In genomic region chr15:78102741-78103140, GRCh38 we compare ENCODE assay signal across 22 cellular contexts. TPM values are rescaled to one million over a fixed set of nuclear protein-coding genes. Genes with fewer than 3 reads are reported as not detected.
A peak's percentile ranks its signal among the peaks of the same experiment; 100 is the strongest.
DNase-seq lines count a peak whose midpoint lies in the region; ATAC-seq and TF ChIP-seq lines count a peak whose summit lies in the region.
"Had no signal": no experiment of that assay in that cellular context is flagged by ENCODE, and none has a peak within 500 bp of the region (broad histone marks: within the 10 kb centered on the region; RNA-seq: fewer than 3 reads in every experiment).

No MANE protein-coding gene starts in this region.

- no peak overlapping the region for H3K4me3 Mint-ChIP-seq in activated T-cell treated with anti-CD3 and anti-CD28 coated beads, Interleukin-2, amount 50 U/mL, for 24 hours
- no peak overlapping the region for H3K4me3 Mint-ChIP-seq in effector memory CD8-positive, alpha-beta T cell
- peak overlapping the region; percentile 62 for H3K4me3 Mint-ChIP-seq in stimulated activated effector memory CD8-positive, alpha-beta T cell treated with anti-CD3 and anti-CD28 coated beads, Interleukin-12 subunit alpha, Interleukin-12 subunit beta, amount 100 ng/mL, for 72 hours
- H3K4me3 Mint-ChIP-seq: neural progenitor cell had no signal

- intact Hi-C loops in Panc1 (cut with micrococcal nuclease; ENCODE audit: unreplicated experiment), result no loop called here
- intact Hi-C loops in posterior vena cava (cut with DNase I), result no loop called here

- no peaks in the 10 kb centered on the region for H3K4me1 ChIP-seq in Panc1 (ENCODE audit: control insufficient read depth, insufficient read depth, low read length)
- H3K4me1 ChIP-seq: esophagus muscularis mucosa, neural progenitor cell, psoas muscle had no signal

- no peaks in the 10 kb centered on the region for H3K36me3 ChIP-seq in Panc1 (ENCODE audit: control insufficient read depth, insufficient read depth, low read length)
- H3K36me3 ChIP-seq: esophagus muscularis mucosa, gastroesophageal sphincter, neural progenitor cell had no signal

- CTCF ChIA-PET in Panc1 (lab: Charles Lee), result no interaction called here

- no peak for DNase-seq in activated T-cell treated with anti-CD3 and anti-CD28 coated beads, Interleukin-2, amount 50 U/mL, for 24 hours
- no peak for DNase-seq in activated T-cell treated with anti-CD3 and anti-CD28 coated beads, Interleukin-2, amount 50 U/mL, for 48 hours
- DNase-seq in Panc1 (ENCODE audit: low read depth, low spot score), result no peak
- no peak for DNase-seq in effector memory CD8-positive, alpha-beta T cell
- DNase-seq in stimulated activated effector memory CD8-positive, alpha-beta T cell treated with anti-CD3 and anti-CD28 coated beads, Interleukin-12 subunit alpha, Interleukin-12 subunit beta, amount 100 ng/mL, for 72 hours (ENCODE audit: low spot score in 2 of 2), result no peak
- DNase-seq in COR-L47 (lab: John Stamatoyannopoulos, UW), result no peak
- no peak for DNase-seq in posterior vena cava (ENCODE audit: low spot score)
- DNase-seq: midbrain; MV-4-11; NCI-H2029; NCI-H446; psoas muscle; stimulated activated CD8-positive, alpha-beta memory T cell treated with anti-CD3 and anti-CD28 coated beads, Interleukin-4, amount 100 ng/mL, for 48 hours had no signal

- no peaks in the 10 kb centered on the region for H3K27me3 ChIP-seq in Panc1 (ENCODE audit: control insufficient read depth, insufficient read depth, low read length)
- H3K27me3 ChIP-seq: esophagus muscularis mucosa, gastroesophageal sphincter, neural progenitor cell had no signal

- TF ChIP-seq CTCF in Panc1 (IDR thresholded peaks at IDR 0.05), result no peak

- peak overlapping the region; percentile 50 for H3K27ac Mint-ChIP-seq in activated T-cell treated with anti-CD3 and anti-CD28 coated beads, Interleukin-2, amount 50 U/mL, for 24 hours
- peak overlapping the region; percentile 96 to 98 for H3K27ac Mint-ChIP-seq in effector memory CD8-positive, alpha-beta T cell
- peak overlapping the region; percentile 94 for H3K27ac Mint-ChIP-seq in stimulated activated effector memory CD8-positive, alpha-beta T cell treated with anti-CD3 and anti-CD28 coated beads, Interleukin-12 subunit alpha, Interleukin-12 subunit beta, amount 100 ng/mL, for 72 hours
- H3K27ac Mint-ChIP-seq: neural progenitor cell had no signal

- no peaks in the 10 kb centered on the region for H3K27me3 Mint-ChIP-seq in activated T-cell treated with anti-CD3 and anti-CD28 coated beads, Interleukin-2, amount 50 U/mL, for 24 hours
- H3K27me3 Mint-ChIP-seq in effector memory CD8-positive, alpha-beta T cell, result no peaks in the 10 kb centered on the region

- H3K27ac ChIP-seq in Panc1 (ENCODE audit: low read length), result peak overlapping the region; percentile 17; the same call in 1 of the 2 replicates
- H3K27ac ChIP-seq: esophagus muscularis mucosa, gastroesophageal sphincter, neural progenitor cell, psoas muscle had no signal

- H3K9me3 Mint-ChIP-seq in activated T-cell treated with anti-CD3 and anti-CD28 coated beads, Interleukin-2, amount 50 U/mL, for 24 hours, result no peaks in the 10 kb centered on the region
- no peaks in the 10 kb centered on the region for H3K9me3 Mint-ChIP-seq in effector memory CD8-positive, alpha-beta T cell
- H3K9me3 Mint-ChIP-seq in stimulated activated effector memory CD8-positive, alpha-beta T cell treated with anti-CD3 and anti-CD28 coated beads, Interleukin-12 subunit alpha, Interleukin-12 subunit beta, amount 100 ng/mL, for 72 hours, result no peaks in the 10 kb centered on the region
- H3K9me3 Mint-ChIP-seq: neural progenitor cell had no signal

- H3K9me3 ChIP-seq in Panc1 (ENCODE audit: control insufficient read depth, insufficient read depth, low read depth, low read length), result no peaks in the 10 kb centered on the region
- H3K9me3 ChIP-seq: esophagus muscularis mucosa, gastroesophageal sphincter, psoas muscle had no signal

- H3K4me3 ChIP-seq in Panc1 (ENCODE audit: low read depth in 2 of 2, low read length in 2 of 2), result no peak overlapping the region
- H3K4me3 ChIP-seq: esophagus muscularis mucosa, gastroesophageal sphincter, K562, neural progenitor cell, psoas muscle had no signal

- POLR2A ChIA-PET in Panc1 (lab: Charles Lee), result no interaction called here

- H3K4me1 Mint-ChIP-seq in activated T-cell treated with anti-CD3 and anti-CD28 coated beads, Interleukin-2, amount 50 U/mL, for 24 hours (ENCODE audit: low read depth), result peaks cover 46% of the 10 kb centered on the region
- H3K4me1 Mint-ChIP-seq in effector memory CD8-positive, alpha-beta T cell (ENCODE audit: low read depth in 2 of 2), result peaks cover 39 to 44% of the 10 kb centered on the region in 2 donors
- peaks cover 49% of the 10 kb centered on the region for H3K4me1 Mint-ChIP-seq in stimulated activated effector memory CD8-positive, alpha-beta T cell treated with anti-CD3 and anti-CD28 coated beads, Interleukin-12 subunit alpha, Interleukin-12 subunit beta, amount 100 ng/mL, for 72 hours

- H3K36me3 Mint-ChIP-seq in activated T-cell treated with anti-CD3 and anti-CD28 coated beads, Interleukin-2, amount 50 U/mL, for 24 hours (ENCODE audit: low read depth), result no peaks in the 10 kb centered on the region
- no peaks in the 10 kb centered on the region for H3K36me3 Mint-ChIP-seq in effector memory CD8-positive, alpha-beta T cell (ENCODE audit: insufficient read depth)
- H3K36me3 Mint-ChIP-seq in stimulated activated effector memory CD8-positive, alpha-beta T cell treated with anti-CD3 and anti-CD28 coated beads, Interleukin-12 subunit alpha, Interleukin-12 subunit beta, amount 100 ng/mL, for 72 hours, result peaks cover 6% of the 10 kb centered on the region

- in situ Hi-C loops in Panc1 (cut with HindIII; ENCODE audit: low pct_unique_long_range_greater_than_20kb, low sequenced_read_pairs), result no loop called here

- ATAC-seq in Panc1 (no peak), esophagus mucosa (no peak)
- no peak for ATAC-seq in effector memory CD8-positive, alpha-beta T cell (replicated peaks)
- ATAC-seq in stimulated activated effector memory CD8-positive, alpha-beta T cell treated with anti-CD3 and anti-CD28 coated beads, Interleukin-12 subunit alpha, Interleukin-12 subunit beta, amount 100 ng/mL, for 72 hours, result no peak
- ATAC-seq: gastroesophageal sphincter, K562, left lobe of liver, psoas muscle had no signal

- BruUV-seq in Panc1 (replicated peaks; lab: Mats Ljungman, UMichigan), result no TSS peak

RNA-seq across cellular contexts. Expression of gene SH2D7, which starts 10.4 kb away (rescaled TPM):
- total RNA-seq in Panc1 (2021; ENCODE audit: unreplicated experiment) (not detected), posterior vena cava (not detected), esophagus mucosa (not detected)
- 0.38 TPM for polyA plus RNA-seq in Panc1 (2012; ENCODE audit: insufficient read length)
- total RNA-seq: cardiac septum, Daoy, esophagus muscularis mucosa, gastroesophageal sphincter, K562, left lobe of liver, psoas muscle, RPMI7951 had no signal
- polyA plus RNA-seq: K562, psoas muscle had no signal

RNA-seq across cellular contexts. Expression of gene TBC1D2B, which starts 25.2 kb away (rescaled TPM):
- total RNA-seq in Panc1 (2021; ENCODE audit: unreplicated experiment) (59.3 TPM), posterior vena cava (10 to 100 TPM; 46.5 to 57.9 TPM), esophagus mucosa (18.6 TPM)
- polyA plus RNA-seq in Panc1 (2012; ENCODE audit: insufficient read length), result 45.7 TPM

RNA-seq across cellular contexts. Expression of gene CIB2, which starts 28.5 kb away (rescaled TPM):
- 37.3 TPM for total RNA-seq in Panc1 (2021; ENCODE audit: unreplicated experiment)
- 97.9 TPM for polyA plus RNA-seq in Panc1 (2012; ENCODE audit: insufficient read length)
- total RNA-seq in posterior vena cava, result 1 to 10 TPM; 5.1 to 6.7 TPM
- 5.6 TPM for total RNA-seq in esophagus mucosa

RNA-seq across cellular contexts. Expression of gene IDH3A, which starts 46.4 kb away (rescaled TPM):
- 116 TPM for total RNA-seq in Panc1 (2021; ENCODE audit: unreplicated experiment)
- polyA plus RNA-seq in Panc1 (2012; ENCODE audit: insufficient read length), result 86.0 TPM
- 10 to 100 TPM; 84.2 to 90.6 TPM for total RNA-seq in posterior vena cava
- total RNA-seq in esophagus mucosa, result 99.2 TPM
